Comparison of ENCODE assay signal across 20 cellular contexts in genomic region chr10:34045571-34046190, GRCh38.
DNase-seq lines count a peak whose midpoint lies in the region; ATAC-seq, FAIRE-seq and TF ChIP-seq lines count a peak whose summit lies in the region.
"Had no signal": no experiment of that assay in that cellular context is flagged by ENCODE, and none has a peak within 500 bp of the region (broad histone marks: within the 10 kb centered on the region; RNA-seq: fewer than 3 reads in every experiment).

No MANE protein-coding gene starts in this region.

- DNase-seq in AG10803 (ENCODE audit: low read depth): peak; percentile 66
- DNase-seq in IMR-90: peak; percentile 16
- DNase-seq in astrocyte (ENCODE audit: low read depth): peak; percentile 80
- DNase-seq in fibroblast of the aortic adventitia (ENCODE audit: low read depth): peak; percentile 24
- DNase-seq in caudate nucleus (lab: John Stamatoyannopoulos, UW): no peak
- no peak for DNase-seq in NCI-H524 treated with DMSO at 0.1 percent for 48 hours (lab: John Stamatoyannopoulos, UW)
- no peak for DNase-seq in activated CD8-positive, alpha-beta memory T cell treated with anti-CD3 and anti-CD28 coated beads for 24 hours
- DNase-seq in cerebellum (ENCODE audit: low spot score): no peak
- DNase-seq: ACHN; activated CD4-positive, alpha-beta T cell treated with anti-CD3 and anti-CD28 coated beads, Interleukin-2, amount 50 U/mL, for 4 hours; CD8-positive, alpha-beta memory T cell; colonic mucosa; kidney; MM.1S; NCI-H187 treated with DMSO at 0.1 percent for 48 hours; NCI-H510A treated with DMSO at 0.1 percent for 48 hours; stomach had no signal

- dilution Hi-C loops in IMR-90 (cut with HindIII; ENCODE audit: low sequenced_read_pairs, unreplicated experiment): no loop called here

- ATAC-seq in IMR-90 (ENCODE audit: low read depth): no peak
- ATAC-seq: GM23338 had no signal

- in situ Hi-C loops in IMR-90 (cut with MboI; ENCODE audit: low sequenced_read_pairs): no loop called here

- H4K20me1 ChIP-seq in IMR-90 (ENCODE audit: insufficient read depth, low read length): no peaks in the 10 kb centered on the region
- no peaks in the 10 kb centered on the region for H4K20me1 ChIP-seq in astrocyte (ENCODE audit: insufficient read depth, low read length)

- H2BK120ac ChIP-seq in IMR-90 (ENCODE audit: low read depth, low read length): no peak overlapping the region

- no peak overlapping the region for H3K23ac ChIP-seq in IMR-90 (ENCODE audit: low read depth, low read length)

- no peaks in the 10 kb centered on the region for H3K9me3 Mint-ChIP-seq in astrocyte (ENCODE audit: unreplicated experiment)
- H3K9me3 Mint-ChIP-seq: GM23338 had no signal

- peaks cover 16% of the 10 kb centered on the region for H3K27me3 Mint-ChIP-seq in astrocyte (ENCODE audit: low read depth, unreplicated experiment)

- TF ChIP-seq CTCF in AG10803 (conservative IDR thresholded peaks at IDR 0.05; ENCODE audit: low read length) (no peak), IMR-90 (conservative IDR thresholded peaks at IDR 0.05; ENCODE audit: low read depth, low read length) (no peak), astrocyte (IDR thresholded peaks at IDR 0.05; ENCODE audit: insufficient read depth, low read depth, low read length) (no peak), fibroblast of the aortic adventitia (IDR thresholded peaks at IDR 0.05; ENCODE audit: insufficient read depth, low read length) (no peak)

- no peak for TF ChIP-seq RAD21 in IMR-90 (IDR thresholded peaks at IDR 0.05; ENCODE audit: low read length)

- no CpG with 5 or more reads among the region's 6 CpGs for WGBS in IMR-90 (ENCODE audit: extremely low coverage in 2 of 2, insufficient read length in 1 of 2), 2 experiments

- CTCF ChIA-PET in IMR-90 (lab: Yijun Ruan, JAX): no interaction called here

- H3K56ac ChIP-seq in IMR-90 (ENCODE audit: extremely low read depth, insufficient read depth, low read length): no peak overlapping the region

- H2BK20ac ChIP-seq in IMR-90 (ENCODE audit: low read depth, low read length): no peak overlapping the region

- H3K4me1 ChIP-seq in IMR-90 (ENCODE audit: control insufficient read depth, insufficient read depth, low read length) (no peaks in the 10 kb centered on the region; the same call in 1 of the 2 replicates), astrocyte (ENCODE audit: insufficient read depth, low read length) (peaks cover 16% of the 10 kb centered on the region)
- H3K4me1 ChIP-seq: colonic mucosa, stomach had no signal

- H3K36me3 Mint-ChIP-seq in astrocyte (ENCODE audit: low read depth, unreplicated experiment): no peaks in the 10 kb centered on the region
- H3K36me3 Mint-ChIP-seq: CD8-positive, alpha-beta memory T cell had no signal

- peaks cover 7% of the 10 kb centered on the region; the same call in 1 of the 2 replicates for H3K27me3 ChIP-seq in IMR-90 (ENCODE audit: control insufficient read depth, insufficient read depth, low read length)
- H3K27me3 ChIP-seq in astrocyte (ENCODE audit: insufficient read depth, low read length): no peaks in the 10 kb centered on the region
- H3K27me3 ChIP-seq: colonic mucosa, stomach had no signal

- H3K4ac ChIP-seq in IMR-90 (ENCODE audit: low read depth, low read length): no peak overlapping the region

- no peaks in the 10 kb centered on the region for H3K79me1 ChIP-seq in IMR-90 (ENCODE audit: low read depth in 1 of 2, low read length in 2 of 2)

- no peak overlapping the region for H4K5ac ChIP-seq in IMR-90 (ENCODE audit: low read depth, low read length)

- POLR2A ChIA-PET in IMR-90 (lab: Charles Lee; ENCODE audit: unreplicated experiment): no interaction called here

- H3K14ac ChIP-seq in IMR-90 (replicated peaks; ENCODE audit: low read depth, low read length): no peak overlapping the region

- FAIRE-seq in astrocyte (lab: Jason Lieb, UNC): no peak
- FAIRE-seq: GM12891, kidney had no signal

- H2AK5ac ChIP-seq in IMR-90 (ENCODE audit: low read depth, low read length): no peak overlapping the region

- H3K9ac ChIP-seq in IMR-90 (ENCODE audit: low read depth, low read length) (no peak overlapping the region), astrocyte (ENCODE audit: low read length) (no peak overlapping the region)

- H3K4me3 ChIP-seq in AG10803 (ENCODE audit: low read length): no peak overlapping the region
- no peak overlapping the region for H3K4me3 ChIP-seq in IMR-90 (ENCODE audit: insufficient read depth, low read depth, low read length)
- no peak overlapping the region for H3K4me3 ChIP-seq in astrocyte (ENCODE audit: insufficient read depth, low read depth, low read length)
- H3K4me3 ChIP-seq in fibroblast of the aortic adventitia (ENCODE audit: low read depth, low read length): no peak overlapping the region
- H3K4me3 ChIP-seq: colonic mucosa, GM23338, stomach had no signal

- H3K4me2 ChIP-seq in IMR-90 (ENCODE audit: low read depth, low read length): no peak overlapping the region
- H3K4me2 ChIP-seq in astrocyte (ENCODE audit: low read length): peak overlapping the region; percentile 3
- H3K4me2 ChIP-seq: GM23338 had no signal

- no peak overlapping the region for H4K91ac ChIP-seq in IMR-90 (ENCODE audit: insufficient read depth, low read depth, low read length)

- no peak overlapping the region for H2BK15ac ChIP-seq in IMR-90 (ENCODE audit: low read depth, low read length)

- intact Hi-C loops in IMR-90 (cut with micrococcal nuclease): no loop called here

- H2AK9ac ChIP-seq in IMR-90 (replicated peaks; ENCODE audit: low read depth, low read length, poor library complexity): no peak overlapping the region

- H4K8ac ChIP-seq in IMR-90 (ENCODE audit: low read depth in 2 of 2, low read length in 2 of 2): no peak overlapping the region

- no peaks in the 10 kb centered on the region for H3K9me1 ChIP-seq in IMR-90 (ENCODE audit: insufficient read depth, low read length)

- H3K27ac ChIP-seq in IMR-90 (ENCODE audit: insufficient read depth, low read length) (no peak overlapping the region), astrocyte (ENCODE audit: low read depth, low read length) (no peak overlapping the region), caudate nucleus (ENCODE audit: low read depth, low read length) (no peak overlapping the region)
- H3K27ac ChIP-seq: colonic mucosa, epithelial cell of prostate, stomach had no signal

- no peak overlapping the region for H3K27ac Mint-ChIP-seq in astrocyte (ENCODE audit: unreplicated experiment)
- H3K27ac Mint-ChIP-seq: CD8-positive, alpha-beta memory T cell; GM23338 had no signal

- H3K4me3 Mint-ChIP-seq in astrocyte (ENCODE audit: unreplicated experiment): no peak overlapping the region
- H3K4me3 Mint-ChIP-seq: CD8-positive, alpha-beta memory T cell; GM23338 had no signal

- no peak overlapping the region for H2BK5ac ChIP-seq in IMR-90 (ENCODE audit: low read depth, low read length, poor library complexity, severe bottlenecking)

- H2AFZ ChIP-seq in IMR-90 (replicated peaks; ENCODE audit: low read length, poor library complexity) (peak overlapping the region; percentile 8), astrocyte (ENCODE audit: low read depth, low read length) (no peak overlapping the region)

- no peak for TF ChIP-seq POLR2A in IMR-90 (IDR thresholded peaks at IDR 0.05; ENCODE audit: low read depth, low read length)

- no TSS peak for BruUV-seq in IMR-90 (replicated peaks; lab: Mats Ljungman, UMichigan)

- H3K9me3 ChIP-seq in IMR-90 (ENCODE audit: control insufficient read depth, insufficient read depth, low read length) (no peaks in the 10 kb centered on the region), astrocyte (ENCODE audit: insufficient read depth, low read depth, low read length) (no peaks in the 10 kb centered on the region)
- H3K9me3 ChIP-seq: colonic mucosa, stomach had no signal

- H3K4me1 Mint-ChIP-seq in astrocyte (ENCODE audit: low read depth, unreplicated experiment): peaks cover 8% of the 10 kb centered on the region
- H3K4me1 Mint-ChIP-seq: CD8-positive, alpha-beta memory T cell; GM23338 had no signal

- H3K18ac ChIP-seq in IMR-90 (ENCODE audit: low read depth, low read length): no peak overlapping the region

- H3K79me2 ChIP-seq in astrocyte (ENCODE audit: insufficient read depth, low read length): no peaks in the 10 kb centered on the region

- H3K36me3 ChIP-seq in IMR-90 (ENCODE audit: control insufficient read depth, insufficient read depth, low read length) (no peaks in the 10 kb centered on the region), astrocyte (ENCODE audit: insufficient read depth, low read length) (no peaks in the 10 kb centered on the region)
- H3K36me3 ChIP-seq: colonic mucosa, stomach had no signal

TF ChIP-seq in IMR-90, 13 proteins besides CTCF, POLR2A, EP300 and RAD21:
- TF ChIP-seq MXI1 (IDR thresholded peaks at IDR 0.05; ENCODE audit: borderline replicate concordance, low read depth, low read length) (no peak), RCOR1 (IDR thresholded peaks at IDR 0.05; ENCODE audit: insufficient replicate concordance, low read length) (no peak), CHD1 (IDR thresholded peaks at IDR 0.05; ENCODE audit: low read depth, low read length) (no peak), CEBPB (IDR thresholded peaks at IDR 0.05; ENCODE audit: low read depth, low read length) (peak; percentile 68), SMC3 (IDR thresholded peaks at IDR 0.05; ENCODE audit: low read depth, low read length) (no peak)

Comparison
In these comparisons a context has a peak if more than half of its experiments do, and no peak if none do; other contexts are left out.
1. DNase-seq: peak in AG10803 (single experiment), IMR-90 (single experiment), astrocyte (single experiment) and fibroblast of the aortic adventitia (single experiment); none in caudate nucleus (0 of 61), NCI-H524 treated with DMSO at 0.1 percent for 48 hours (single experiment), activated CD8-positive, alpha-beta memory T cell treated with anti-CD3 and anti-CD28 coated beads for 24 hours (single experiment) and cerebellum (single experiment).